In genomic region chr2:98560256-98560771, GRCh38 we compare ENCODE assay signal across 10 cellular contexts. TPM values are rescaled to one million over a fixed set of nuclear protein-coding genes. Genes with fewer than 3 reads are reported as not detected.
DNase-seq lines count a peak whose midpoint lies in the region; ATAC-seq and TF ChIP-seq lines count a peak whose summit lies in the region.
"Had no signal": no experiment of that assay in that cellular context is flagged by ENCODE, and none has a peak within 500 bp of the region (broad histone marks: within the 10 kb centered on the region; RNA-seq: fewer than 3 reads in every experiment).

No MANE protein-coding gene starts in this region.

- no peak for ATAC-seq in stimulated activated naive CD8-positive, alpha-beta T cell treated with anti-CD3 and anti-CD28 coated beads, Interleukin-15, Interleukin-2, amounts not matched to agents 100 U/mL and 50 U/mL, for 24 hours
- ATAC-seq in HG02588 (IDR thresholded peaks at IDR 0.05; ENCODE audit: unreplicated experiment) = no peak

- no peaks in the 10 kb centered on the region for H3K9me3 ChIP-seq in right atrium auricular region

- no peak for TF ChIP-seq CTCF in right atrium auricular region (IDR thresholded peaks at IDR 0.05)

- peak overlapping the region; percentile 23 for H3K27ac Mint-ChIP-seq in stimulated activated naive CD8-positive, alpha-beta T cell treated with anti-CD3 and anti-CD28 coated beads, Interleukin-15, Interleukin-2, amounts not matched to agents 100 ng/mL and 50 ng/mL, for 24 hours
- H3K27ac Mint-ChIP-seq: activated B cell treated with CpG ODN at 0.5 μM for 24 hours had no signal

- H3K4me3 ChIP-seq in right atrium auricular region = no peak overlapping the region

- no peaks in the 10 kb centered on the region for H3K9me3 Mint-ChIP-seq in stimulated activated naive CD8-positive, alpha-beta T cell treated with anti-CD3 and anti-CD28 coated beads, Interleukin-15, Interleukin-2, amounts not matched to agents 100 ng/mL and 50 ng/mL, for 24 hours
- H3K9me3 Mint-ChIP-seq: activated B cell treated with CpG ODN at 0.5 μM for 24 hours had no signal

- peak overlapping the region; percentile 38 for H3K27ac ChIP-seq in angular gyrus (ENCODE audit: low read depth, low read length)
- H3K27ac ChIP-seq in right atrium auricular region = peak overlapping the region; percentile 36 to 50
- no peak overlapping the region for H3K27ac ChIP-seq in caudate nucleus (ENCODE audit: low read depth, low read length)

- peaks cover 0 to 47% of the 10 kb centered on the region in 2 donors for H3K4me1 ChIP-seq in right atrium auricular region

- no peaks in the 10 kb centered on the region for H3K27me3 ChIP-seq in right atrium auricular region

- H3K4me1 Mint-ChIP-seq in stimulated activated naive CD8-positive, alpha-beta T cell treated with anti-CD3 and anti-CD28 coated beads, Interleukin-15, Interleukin-2, amounts not matched to agents 100 ng/mL and 50 ng/mL, for 24 hours (ENCODE audit: low read depth) = peaks cover 40% of the 10 kb centered on the region

- no peak overlapping the region for H3K4me3 Mint-ChIP-seq in stimulated activated naive CD8-positive, alpha-beta T cell treated with anti-CD3 and anti-CD28 coated beads, Interleukin-15, Interleukin-2, amounts not matched to agents 100 ng/mL and 50 ng/mL, for 24 hours
- H3K4me3 Mint-ChIP-seq: activated B cell treated with CpG ODN at 0.5 μM for 24 hours had no signal

- peaks cover 26% of the 10 kb centered on the region for H3K36me3 Mint-ChIP-seq in stimulated activated naive CD8-positive, alpha-beta T cell treated with anti-CD3 and anti-CD28 coated beads, Interleukin-15, Interleukin-2, amounts not matched to agents 100 ng/mL and 50 ng/mL, for 24 hours (ENCODE audit: low read depth)

- no peaks in the 10 kb centered on the region for H3K27me3 Mint-ChIP-seq in stimulated activated naive CD8-positive, alpha-beta T cell treated with anti-CD3 and anti-CD28 coated beads, Interleukin-15, Interleukin-2, amounts not matched to agents 100 ng/mL and 50 ng/mL, for 24 hours
- H3K27me3 Mint-ChIP-seq: activated B cell treated with CpG ODN at 0.5 μM for 24 hours had no signal

- no peak for DNase-seq in stimulated activated naive CD8-positive, alpha-beta T cell treated with anti-CD3 and anti-CD28 coated beads, Interleukin-15, Interleukin-2, amounts not matched to agents 100 U/mL and 50 U/mL, for 24 hours
- DNase-seq in right atrium auricular region (ENCODE audit: low spot score) (no peak), DMS79 (lab: John Stamatoyannopoulos, UW) (no peak), caudate nucleus (lab: John Stamatoyannopoulos, UW) (no peak), NCI-H524 (lab: John Stamatoyannopoulos, UW) (no peak)
- DNase-seq: activated B cell treated with CpG ODN at 0.5 μM for 24 hours, NCI-H187 had no signal

- peaks cover 36% of the 10 kb centered on the region for H3K36me3 ChIP-seq in right atrium auricular region

RNA-seq across cellular contexts. Expression of gene COA5, which starts 48.0 kb away (rescaled TPM):
- total RNA-seq in right atrium auricular region = 10 to 100 TPM; 19.8 to 22.3 TPM

RNA-seq across cellular contexts. Expression of gene UNC50, which starts 48.1 kb away (rescaled TPM):
- total RNA-seq in right atrium auricular region = 10 to 100 TPM; 30.4 to 35.3 TPM
